In genomic region chr10:88934900-88935672, GRCh38 we compare ENCODE assay signal across 1 cellular context.
TF ChIP-seq lines count a peak whose summit lies in the region.

No MANE protein-coding gene starts in this region.

TF ChIP-seq in HepG2, 621 proteins besides CTCF, POLR2A, EP300 and RAD21 (continues in another document):
- 0 out of 2 replicates have a peak, but pooled peaks have one; percentile 5 for TF ChIP-seq ZNF205 (CRISPR knock-in tag; IDR thresholded peaks at IDR 0.05)
- no peak for TF ChIP-seq ZNF510 (CRISPR knock-in tag; IDR thresholded peaks at IDR 0.05; ENCODE audit: low read depth)
- TF ChIP-seq TEAD3 (CRISPR knock-in tag; optimal IDR thresholded peaks at IDR 0.05; ENCODE audit: borderline replicate concordance) = peak; percentile 9
- TF ChIP-seq STAT6 (CRISPR knock-in tag; IDR thresholded peaks at IDR 0.05; ENCODE audit: borderline replicate concordance) = no peak
- TF ChIP-seq KAT2B (IDR thresholded peaks at IDR 0.05; ENCODE audit: borderline replicate concordance, low read depth, low read length) = peak; percentile 21; the same call in 1 of the 2 replicates
- 0 out of 2 replicates have a peak, but pooled peaks have one; percentile 29 for TF ChIP-seq MAX (IDR thresholded peaks at IDR 0.05)
- TF ChIP-seq NR2F6 (IDR thresholded peaks at IDR 0.05) = no peak
- TF ChIP-seq NR2F6 (CRISPR knock-in tag; IDR thresholded peaks at IDR 0.05) = peak; percentile 30; the same call in 1 of the 2 replicates
- TF ChIP-seq ZNF512 (CRISPR knock-in tag; IDR thresholded peaks at IDR 0.05) = no peak
- TF ChIP-seq CEBPB (IDR thresholded peaks at IDR 0.05; ENCODE audit: borderline replicate concordance, low read depth, low read length) = peak; percentile 44; the same call in 1 of the 2 replicates
- no peak for TF ChIP-seq ZBTB2 (CRISPR knock-in tag; IDR thresholded peaks at IDR 0.05; ENCODE audit: low read depth)
- TF ChIP-seq GMEB2 (CRISPR knock-in tag; IDR thresholded peaks at IDR 0.05; ENCODE audit: low read depth) = no peak
- TF ChIP-seq FOXA3 (CRISPR knock-in tag; IDR thresholded peaks at IDR 0.05) = 0 out of 2 replicates have a peak, but pooled peaks have one; percentile 6
- TF ChIP-seq HMGXB4 (CRISPR knock-in tag; IDR thresholded peaks at IDR 0.05; ENCODE audit: borderline replicate concordance in 1 of 2, low read depth in 1 of 2) = 0 out of 4 replicates have a peak, but pooled peaks have one; percentile 15 to 58
- peak; percentile 32 for TF ChIP-seq XRCC5 (optimal IDR thresholded peaks at IDR 0.05; ENCODE audit: low read length)
- peak; percentile 71 for TF ChIP-seq SMC3 (IDR thresholded peaks at IDR 0.05; ENCODE audit: low read length)
- 0 out of 2 replicates have a peak, but pooled peaks have one; percentile 32 for TF ChIP-seq CEBPG (CRISPR knock-in tag; IDR thresholded peaks at IDR 0.05)
- 0 out of 2 replicates have a peak, but pooled peaks have one; percentile 27 for TF ChIP-seq BHLHE40 (IDR thresholded peaks at IDR 0.05; ENCODE audit: low read length)
- peak; percentile 87 for TF ChIP-seq ONECUT2 (CRISPR knock-in tag; IDR thresholded peaks at IDR 0.05)
- peak; percentile 81 for TF ChIP-seq MIXL1 (CRISPR knock-in tag; IDR thresholded peaks at IDR 0.05)
- 0 out of 2 replicates have a peak, but pooled peaks have one; percentile 31 for TF ChIP-seq ZNF501 (CRISPR knock-in tag; IDR thresholded peaks at IDR 0.05)
- TF ChIP-seq ARID5B (CRISPR knock-in tag; IDR thresholded peaks at IDR 0.05) = peak; percentile 26; the same call in 1 of the 2 replicates
- 0 out of 2 replicates have a peak, but pooled peaks have one; percentile 27 for TF ChIP-seq ZFP91 (CRISPR knock-in tag; IDR thresholded peaks at IDR 0.05; ENCODE audit: borderline replicate concordance)
- no peak for TF ChIP-seq RORA (CRISPR knock-in tag; IDR thresholded peaks at IDR 0.05)
- TF ChIP-seq ZNF280D (CRISPR knock-in tag; IDR thresholded peaks at IDR 0.05) = 0 out of 2 replicates have a peak, but pooled peaks have one; percentile 23
- peak; percentile 73 for TF ChIP-seq STAG1 (CRISPR knock-in tag; IDR thresholded peaks at IDR 0.05)
- TF ChIP-seq ARID3A (IDR thresholded peaks at IDR 0.05; ENCODE audit: low read depth, low read length) = peak; percentile 92
- 0 out of 2 replicates have a peak, but pooled peaks have one; percentile 8 for TF ChIP-seq ZNF614 (CRISPR knock-in tag; IDR thresholded peaks at IDR 0.05; ENCODE audit: borderline replicate concordance)
